13 cellular contexts compared by ENCODE assay signal in the genomic region with DNA sequence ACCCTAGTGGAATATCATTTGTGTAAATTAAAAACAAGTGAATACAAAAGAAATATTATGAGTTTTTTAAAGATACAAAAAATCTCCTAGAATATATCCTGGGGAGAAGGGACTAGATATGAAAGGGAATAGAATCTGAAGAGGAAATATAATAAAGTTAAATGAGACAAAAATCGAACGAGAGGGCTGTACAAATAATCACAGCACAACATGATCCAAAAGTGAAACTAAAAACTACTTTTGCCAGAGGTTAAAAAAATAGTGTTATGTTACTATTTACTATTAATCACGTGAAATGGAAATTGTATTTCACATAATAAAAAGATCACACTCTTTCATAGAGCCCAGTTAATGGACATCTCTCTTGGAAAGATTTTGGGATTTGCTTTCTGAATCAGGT. TPM values are rescaled to one million over a fixed set of nuclear protein-coding genes. Genes with fewer than 3 reads are reported as not detected.
DNase-seq lines count a peak whose midpoint lies in the region; ATAC-seq, FAIRE-seq and TF ChIP-seq lines count a peak whose summit lies in the region.
"Had no signal": no experiment of that assay in that cellular context is flagged by ENCODE, and none has a peak within 500 bp of the region (broad histone marks: within the 10 kb centered on the region; RNA-seq: fewer than 3 reads in every experiment).

No MANE protein-coding gene starts in this region.

- no peaks in the 10 kb centered on the region for H3K9me3 Mint-ChIP-seq in T-helper 1 cell treated with Interleukin-12 subunit alpha and Interleukin-12 subunit beta and Interleukin-4 antibody, amounts not matched to agents 30 μg/mL and 1 μg/mL, for 36 hours

- TF ChIP-seq POLR2A in lower leg skin (IDR thresholded peaks at IDR 0.05) = no peak

- 60 to 77% methylated on average over 3 of the region's 3 CpGs for WGBS in pancreas, 2 donors
- WGBS in lower leg skin, 2 donors = 59 to 73% methylated on average over 3 of the region's 3 CpGs

- intact Hi-C loops in pancreas (cut with DNase I) = no loop called here
- intact Hi-C loops in lower leg skin (cut with DNase I; ENCODE audit: low total_unique reads) = no loop called here

- H3K27ac ChIP-seq in KOPT-K1 (ENCODE audit: low read depth, low read length, poor library complexity, severe bottlenecking) (peak overlapping the region; percentile 50), pancreas (no peak overlapping the region)
- H3K27ac ChIP-seq: heart left ventricle had no signal

- no peak for ATAC-seq in pancreas
- ATAC-seq in HG03025 (IDR thresholded peaks at IDR 0.05; ENCODE audit: low FRiP score, unreplicated experiment) = no peak
- ATAC-seq: activated CD4-positive, CD25-positive, alpha-beta regulatory T cell treated with anti-CD3 and anti-CD28 coated beads, Interleukin-2, amount 50 U/mL, for 24 hours; heart left ventricle had no signal

- H3K36me3 ChIP-seq in KOPT-K1 (ENCODE audit: insufficient read depth, low read length) = no peaks in the 10 kb centered on the region
- H3K36me3 ChIP-seq in pancreas = no peaks in the 10 kb centered on the region
- H3K36me3 ChIP-seq: heart left ventricle had no signal

- no peak overlapping the region for H3K4me3 ChIP-seq in pancreas
- H3K4me3 ChIP-seq in lower leg skin (ENCODE audit: low read depth, poor library complexity, severe bottlenecking) = no peak overlapping the region
- H3K4me3 ChIP-seq: lung had no signal

- peak overlapping the region; percentile 45 for H3K4me3 Mint-ChIP-seq in T-helper 1 cell treated with Interleukin-12 subunit alpha and Interleukin-12 subunit beta and Interleukin-4 antibody, amounts not matched to agents 30 μg/mL and 1 μg/mL, for 36 hours

- peaks cover 0 to 6% (median 6%) of the 10 kb centered on the region in 3 donors for H3K4me1 ChIP-seq in pancreas

- H3K27me3 ChIP-seq in pancreas = no peaks in the 10 kb centered on the region
- H3K27me3 ChIP-seq: heart left ventricle had no signal

- peaks cover 30% of the 10 kb centered on the region for H3K4me1 Mint-ChIP-seq in T-helper 1 cell treated with Interleukin-12 subunit alpha and Interleukin-12 subunit beta and Interleukin-4 antibody, amounts not matched to agents 30 μg/mL and 1 μg/mL, for 36 hours (ENCODE audit: low read depth)

- peaks cover 6% of the 10 kb centered on the region for H3K27me3 Mint-ChIP-seq in T-helper 1 cell treated with Interleukin-12 subunit alpha and Interleukin-12 subunit beta and Interleukin-4 antibody, amounts not matched to agents 30 μg/mL and 1 μg/mL, for 36 hours (ENCODE audit: low read depth)

- H3K9me3 ChIP-seq in KOPT-K1 (ENCODE audit: insufficient read depth, low read length, poor library complexity, severe bottlenecking) (no peaks in the 10 kb centered on the region), pancreas (no peaks in the 10 kb centered on the region)

- DNase-seq in T-helper 1 cell (no peak), pancreas (no peak), DMS 273 (lab: John Stamatoyannopoulos, UW; ENCODE audit: unreplicated experiment) (no peak), lower leg skin (ENCODE audit: low spot score in 2 of 2) (no peak)
- DNase-seq: heart left ventricle, NCI-H446 treated with DMSO at 0.1 percent for 48 hours, SHP77 had no signal

- no peak overlapping the region for H3K27ac Mint-ChIP-seq in T-helper 1 cell treated with Interleukin-12 subunit alpha and Interleukin-12 subunit beta and Interleukin-4 antibody, amounts not matched to agents 30 μg/mL and 1 μg/mL, for 36 hours

- no peaks in the 10 kb centered on the region for H3K36me3 Mint-ChIP-seq in T-helper 1 cell treated with Interleukin-12 subunit alpha and Interleukin-12 subunit beta and Interleukin-4 antibody, amounts not matched to agents 30 μg/mL and 1 μg/mL, for 36 hours (ENCODE audit: low read depth)

- TF ChIP-seq CTCF in pancreas (IDR thresholded peaks at IDR 0.05) (no peak), lower leg skin (IDR thresholded peaks at IDR 0.05) (no peak)

- peak; percentile 78 for FAIRE-seq in colon (lab: Jason Lieb, UNC)
- FAIRE-seq in pancreas (lab: Jason Lieb, UNC) = peak; percentile 20

RNA-seq across cellular contexts. Expression of a gene that starts 28.6 kb away (rescaled TPM):
- 10 to 100 TPM; 17.0 to 40.3 (median 21.1) TPM for total RNA-seq in pancreas
- 10 to 100 TPM; 20.0 to 32.1 TPM for polyA plus RNA-seq in pancreas
- total RNA-seq in lower leg skin = 10 to 100 TPM; 28.6 to 39.9 (median 34.9) TPM

RNA-seq across cellular contexts. Expression of a gene that starts 28.9 kb away (rescaled TPM):
- total RNA-seq in pancreas (10 to 100 TPM in 1 of 6 donors, 1 to 10 TPM in 5; 4.5 to 11.0 (median 6.7) TPM), lower leg skin (10 to 100 TPM; 12.1 to 19.4 (median 16.3) TPM)
- polyA plus RNA-seq in pancreas = 1 to 10 TPM; 1.7 to 3.1 TPM
